ENCODE assay signal across 9 cellular contexts in the genomic region with DNA sequence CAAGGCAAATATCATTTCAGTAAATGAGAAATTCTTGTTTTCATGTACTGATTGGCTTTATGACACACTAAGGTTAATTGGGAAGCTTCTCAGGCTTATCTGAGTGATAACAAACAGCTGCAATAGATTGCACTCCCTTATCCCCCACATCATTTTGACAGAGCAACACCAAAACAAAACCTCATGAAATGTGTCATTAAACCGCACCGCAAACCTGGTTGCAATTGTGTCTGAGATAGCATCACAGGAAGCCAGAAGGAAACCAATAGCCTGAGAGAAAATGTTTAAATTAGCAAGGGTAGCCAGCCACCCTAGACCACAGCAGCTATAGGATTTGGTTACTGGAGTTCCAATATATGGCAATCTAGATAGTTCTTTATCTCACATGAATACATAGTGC. TPM values are rescaled to one million over a fixed set of nuclear protein-coding genes. Genes with fewer than 3 reads are reported as not detected.
DNase-seq lines count a peak whose midpoint lies in the region; ATAC-seq and TF ChIP-seq lines count a peak whose summit lies in the region.
"Had no signal": no experiment of that assay in that cellular context is flagged by ENCODE, and none has a peak within 500 bp of the region (broad histone marks: within the 10 kb centered on the region; RNA-seq: fewer than 3 reads in every experiment).

No MANE protein-coding gene starts in this region.

- no peak overlapping the region for H3K9ac ChIP-seq in colonic mucosa (ENCODE audit: low read depth in 2 of 2, low read length in 2 of 2)

- no peak for TF ChIP-seq CTCF in colonic mucosa (IDR thresholded peaks at IDR 0.05)

- no peak overlapping the region for H3K4me3 ChIP-seq in colonic mucosa
- H3K4me3 ChIP-seq: K562 had no signal

- H3K9me3 ChIP-seq in colonic mucosa = no peaks in the 10 kb centered on the region

- intact Hi-C loops in posterior cingulate gyrus (cut with DNase I) (no loop called here), colonic mucosa (cut with DNase I) (no loop called here)

- no peak overlapping the region for H3K27ac ChIP-seq in colonic mucosa

- peak; percentile 59 for ATAC-seq in HG03575 (IDR thresholded peaks at IDR 0.05; ENCODE audit: extremely low read depth, insufficient number of reproducible peaks, low FRiP score, unreplicated experiment)
- ATAC-seq: K562 had no signal

- H3K27me3 ChIP-seq in colonic mucosa = no peaks in the 10 kb centered on the region

- peak; percentile 16 to 49 for DNase-seq in stimulated activated CD4-positive, alpha-beta T cell treated with anti-CD3 and anti-CD28 coated beads, Interleukin-15, amount 100 ng/mL, for 48 hours (ENCODE audit: low read depth in 2 of 2)
- DNase-seq in stimulated activated CD4-positive, alpha-beta T cell treated with anti-CD3 and anti-CD28 coated beads, Interleukin-4, amount 100 ng/mL, for 4 hours = no peak
- DNase-seq in activated T-helper 9 cell treated with anti-CD3 and anti-CD28 coated beads, Interleukin-2, amount 50 U/mL, for 16 hours (ENCODE audit: low read depth) = peak; percentile 5
- DNase-seq in pons (ENCODE audit: low spot score) = no peak
- no peak for DNase-seq in DMS153 (lab: John Stamatoyannopoulos, UW)
- no peak for DNase-seq in posterior cingulate gyrus
- no peak for DNase-seq in colonic mucosa

- no peaks in the 10 kb centered on the region for H3K4me1 ChIP-seq in colonic mucosa

- H3K36me3 ChIP-seq in colonic mucosa = no peaks in the 10 kb centered on the region

RNA-seq across cellular contexts. Expression of a gene that starts 31.6 kb away (rescaled TPM):
- total RNA-seq in colonic mucosa = 10 to 100 TPM; 15.8 to 35.1 TPM

Comparison
In these comparisons a context has a peak if more than half of its experiments do, and no peak if none do; other contexts are left out.
1. DNase-seq: peak in stimulated activated CD4-positive, alpha-beta T cell treated with anti-CD3 and anti-CD28 coated beads, Interleukin-15, amount 100 ng/mL, for 48 hours (2 of 2) and activated T-helper 9 cell treated with anti-CD3 and anti-CD28 coated beads, Interleukin-2, amount 50 U/mL, for 16 hours (single experiment); none in stimulated activated CD4-positive, alpha-beta T cell treated with anti-CD3 and anti-CD28 coated beads, Interleukin-4, amount 100 ng/mL, for 4 hours (0 of 2), pons (single experiment), DMS153 (single experiment), posterior cingulate gyrus (0 of 10) and colonic mucosa (single experiment).